Comparison of ENCODE assay signal across 12 cellular contexts in genomic region chr21:37799193-37800121, GRCh38.
"Had no signal": no experiment of that assay in that cellular context is flagged by ENCODE, and none has a peak within 500 bp of the region (broad histone marks: within the 10 kb centered on the region; RNA-seq: fewer than 3 reads in every experiment).

No MANE protein-coding gene starts in this region.

- H3K27ac Mint-ChIP-seq: activated CD4-positive, alpha-beta T cell treated with anti-CD3 and anti-CD28 coated beads for 36 hours; activated naive CD8-positive, alpha-beta T cell treated with anti-CD3 and anti-CD28 coated beads, Interleukin-2, amount 50 U/mL, for 24 hours; effector memory CD8-positive, alpha-beta T cell; mesothelial cell of epicardium had no signal

- H3K4me1 ChIP-seq: thyroid gland, vagina had no signal

- DNase-seq: activated naive CD4-positive, alpha-beta T cell treated with Interleukin-2 at 50 U/mL for 16 hours; activated naive CD8-positive, alpha-beta T cell treated with anti-CD3 and anti-CD28 coated beads, Interleukin-2, amount 50 U/mL, for 24 hours; caudate nucleus; effector memory CD8-positive, alpha-beta T cell; nucleus accumbens; T-helper 9 cell; thyroid gland had no signal

- H3K36me3 ChIP-seq: thyroid gland, vagina had no signal

- H3K9me3 ChIP-seq: thyroid gland, vagina had no signal

- H3K36me3 Mint-ChIP-seq: mesothelial cell of epicardium had no signal

- ATAC-seq: activated CD4-positive, alpha-beta T cell treated with anti-CD3 and anti-CD28 coated beads for 36 hours; activated naive CD8-positive, alpha-beta T cell treated with anti-CD3 and anti-CD28 coated beads, Interleukin-2, amount 50 U/mL, for 24 hours; effector memory CD8-positive, alpha-beta T cell had no signal

- H3K27me3 ChIP-seq: thyroid gland, vagina had no signal

- H3K27ac ChIP-seq: epithelial cell of prostate, thyroid gland, vagina, VCaP had no signal

- H3K4me3 ChIP-seq: thyroid gland, vagina had no signal

- H3K4me3 Mint-ChIP-seq: activated CD4-positive, alpha-beta T cell treated with anti-CD3 and anti-CD28 coated beads for 36 hours; activated naive CD8-positive, alpha-beta T cell treated with anti-CD3 and anti-CD28 coated beads, Interleukin-2, amount 50 U/mL, for 24 hours; effector memory CD8-positive, alpha-beta T cell; mesothelial cell of epicardium had no signal

- H3K4me1 Mint-ChIP-seq: activated CD4-positive, alpha-beta T cell treated with anti-CD3 and anti-CD28 coated beads for 36 hours; activated naive CD8-positive, alpha-beta T cell treated with anti-CD3 and anti-CD28 coated beads, Interleukin-2, amount 50 U/mL, for 24 hours had no signal
